In genomic region chr22:17072877-17073276, GRCh38 we compare ENCODE assay signal across 9 cellular contexts. TPM values are rescaled to one million over a fixed set of nuclear protein-coding genes. Genes with fewer than 3 reads are reported as not detected.
"Had no signal": no experiment of that assay in that cellular context is flagged by ENCODE, and none has a peak within 500 bp of the region (broad histone marks: within the 10 kb centered on the region; RNA-seq: fewer than 3 reads in every experiment).

No MANE protein-coding gene starts in this region.

- H3K4me1 ChIP-seq: HAP-1 had no signal

- H3K36me3 ChIP-seq: HAP-1 had no signal

- DNase-seq: GM23248, GOT3, H7, H9, HCEC 1CT, HFFc6 had no signal

- H3K9me3 ChIP-seq: HAP-1 had no signal

- H3K4me3 ChIP-seq: GM23248, GM23338, HAP-1 had no signal

- H3K27ac ChIP-seq: GM23248 had no signal

- ATAC-seq: GM23338, HCT116 had no signal

RNA-seq across cellular contexts. Expression of gene TMEM121B, which starts 48.3 kb away (rescaled TPM):
- polyA plus RNA-seq: GM23248 had no signal
